1 cellular context compared by ENCODE assay signal in the genomic region with DNA sequence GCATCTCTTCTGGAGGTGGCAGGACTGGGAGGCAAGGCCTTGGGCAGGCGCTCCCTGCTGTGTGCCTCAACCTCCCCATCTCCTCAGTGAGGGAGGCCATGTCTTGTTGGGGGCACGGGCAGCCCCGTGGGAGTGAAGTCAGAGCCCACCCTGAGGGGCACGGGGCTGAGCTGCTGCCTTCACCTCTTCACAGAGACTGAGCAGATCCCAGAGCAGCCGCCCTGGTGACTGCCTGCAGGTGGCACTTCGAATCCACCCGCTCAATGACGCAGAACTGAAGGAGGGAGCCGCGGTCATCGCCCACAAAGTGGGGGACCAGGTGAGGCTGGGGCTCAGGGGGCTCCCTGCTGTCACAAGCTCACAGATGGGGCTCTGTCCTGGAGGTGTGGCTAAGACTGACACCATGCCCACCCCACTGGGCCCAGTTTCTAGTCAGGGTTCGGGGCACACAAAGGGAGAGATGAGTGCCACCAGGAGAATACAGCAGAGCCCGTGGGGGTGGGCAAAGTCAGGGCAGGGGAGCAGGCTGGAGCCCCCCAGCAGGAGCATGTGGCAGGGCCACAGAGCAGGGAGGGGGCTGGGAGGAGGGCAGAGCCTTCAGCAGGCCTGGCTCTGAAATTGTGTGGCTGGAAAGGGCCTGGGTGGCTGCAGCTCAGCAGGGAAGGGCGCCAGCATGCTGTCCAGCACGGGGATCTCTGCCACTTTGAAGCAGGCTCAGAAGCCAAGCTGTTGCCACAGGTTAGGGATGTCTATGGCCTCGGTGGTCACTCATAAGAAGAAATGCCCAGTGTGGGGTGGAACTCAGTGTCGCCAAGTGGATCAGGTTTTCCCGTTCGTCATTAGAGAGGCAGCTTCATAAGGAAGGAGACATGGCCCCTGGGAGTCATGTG.
TF ChIP-seq lines count a peak whose summit lies in the region.

No MANE protein-coding gene starts in this region.

TF ChIP-seq in HCT116, 20 proteins besides CTCF, POLR2A, EP300 and RAD21:
- TF ChIP-seq SIN3A (IDR thresholded peaks at IDR 0.05; ENCODE audit: low read depth) (no peak), ZBTB33 (IDR thresholded peaks at IDR 0.05; ENCODE audit: extremely low read depth, insufficient replicate concordance, low read length) (no peak), MAX (IDR thresholded peaks at IDR 0.05) (no peak), EZH2 (IDR thresholded peaks at IDR 0.05) (no peak), EGR1 (IDR thresholded peaks at IDR 0.05; ENCODE audit: low read depth) (no peak), SRF (IDR thresholded peaks at IDR 0.05; ENCODE audit: low read depth) (no peak), EZH2phosphoT487 (IDR thresholded peaks at IDR 0.05; ENCODE audit: borderline replicate concordance) (no peak), ZNF274 (IDR thresholded peaks at IDR 0.05; ENCODE audit: low read depth, low read length) (no peak)
